Comparison of ENCODE assay signal across 3 cellular contexts in genomic region chr18:28727189-28727588, GRCh38.
DNase-seq lines count a peak whose midpoint lies in the region; TF ChIP-seq lines count a peak whose summit lies in the region.
"Not testable (repeated sequence)": the region's sequence is repeated elsewhere in the genome, so short reads cannot be mapped to it uniquely, and the experiment has no call there.

No MANE protein-coding gene starts in this region.

- H3K9me3 ChIP-seq in smooth muscle cell (replicated peaks; ENCODE audit: low read depth) = not testable (repeated sequence)

- not testable (repeated sequence) for H3K79me2 ChIP-seq in smooth muscle cell (ENCODE audit: low read depth)

- not testable (repeated sequence) for H3K4me1 Mint-ChIP-seq in nephron

- H3K36me3 Mint-ChIP-seq in nephron (ENCODE audit: low read depth) = not testable (repeated sequence)

- H3K4me2 ChIP-seq in smooth muscle cell = not testable (repeated sequence)

- H3K27ac Mint-ChIP-seq in nephron = peak overlapping the region in 2 of 3 experiments; percentile 22 to 27

- H3K27ac ChIP-seq in smooth muscle cell (ENCODE audit: low read depth) = peak overlapping the region; percentile 58

- not testable (repeated sequence) for H3K4me1 ChIP-seq in smooth muscle cell (ENCODE audit: low read depth)

- not testable (repeated sequence) for H3K27me3 Mint-ChIP-seq in nephron (ENCODE audit: low read depth)

- peak; percentile 66 for DNase-seq in posterior vena cava (ENCODE audit: low spot score)
- DNase-seq in smooth muscle cell (lab: John Stamatoyannopoulos, UW; ENCODE audit: unreplicated experiment) = not testable (repeated sequence)

- not testable (repeated sequence) for H2AFZ ChIP-seq in smooth muscle cell (ENCODE audit: low read depth)

- TF ChIP-seq CTCF in nephron (IDR thresholded peaks at IDR 0.05; ENCODE audit: unreplicated experiment in 3 of 3); smooth muscle cell (IDR thresholded peaks at IDR 0.05; ENCODE audit: borderline replicate concordance, insufficient read depth, poor library complexity, severe bottlenecking): not testable (repeated sequence)

- intact Hi-C loops in posterior vena cava (cut with DNase I) = not testable (repeated sequence)

- not testable (repeated sequence) for H4K20me1 ChIP-seq in smooth muscle cell (ENCODE audit: low read depth)

- not testable (repeated sequence) for H3K4me3 Mint-ChIP-seq in nephron

- not testable (repeated sequence) for H3K27me3 ChIP-seq in smooth muscle cell (ENCODE audit: low read depth)

- H3K9me3 Mint-ChIP-seq in nephron = not testable (repeated sequence)

- not testable (repeated sequence) for H3F3A ChIP-seq in smooth muscle cell (ENCODE audit: low read depth)

- 87% methylated on average over 4 of the region's 4 CpGs for WGBS in smooth muscle cell (ENCODE audit: low lambda C conversion rate)

- not testable (repeated sequence) for H3K9ac ChIP-seq in smooth muscle cell (ENCODE audit: low read depth)

- H3K36me3 ChIP-seq in smooth muscle cell (ENCODE audit: low read depth) = not testable (repeated sequence)

- not testable (repeated sequence) for H3K4me3 ChIP-seq in smooth muscle cell
